ENCODE assay signal across 12 cellular contexts in genomic region chr1:182330303-182330702, GRCh38.
A peak's percentile ranks its signal among the peaks of the same experiment; 100 is the strongest.
DNase-seq lines count a peak whose midpoint lies in the region; ATAC-seq and TF ChIP-seq lines count a peak whose summit lies in the region.
"Had no signal": no experiment of that assay in that cellular context is flagged by ENCODE, and none has a peak within 500 bp of the region (broad histone marks: within the 10 kb centered on the region; RNA-seq: fewer than 3 reads in every experiment).

No MANE protein-coding gene starts in this region.

- intact Hi-C loops in lower lobe of right lung (cut with DNase I) = no loop called here

- TF ChIP-seq CTCF in RWPE2 (IDR thresholded peaks at IDR 0.05; ENCODE audit: poor library complexity, severe bottlenecking) = no peak
- TF ChIP-seq CTCF in right atrium auricular region (IDR thresholded peaks at IDR 0.05) = no peak
- no peak for TF ChIP-seq CTCF in lower lobe of right lung (IDR thresholded peaks at IDR 0.05)

- H3K4me1 ChIP-seq in RWPE2 (ENCODE audit: insufficient read depth, poor library complexity, severe bottlenecking) (no peaks in the 10 kb centered on the region), right atrium auricular region (no peaks in the 10 kb centered on the region), lower lobe of right lung (no peaks in the 10 kb centered on the region)
- H3K4me1 ChIP-seq: ascending aorta had no signal

- ATAC-seq in RWPE2 (ENCODE audit: low read depth) (peak; percentile 61), lower lobe of right lung (no peak), HG03520 (IDR thresholded peaks at IDR 0.05; ENCODE audit: unreplicated experiment) (no peak), HG03565 (IDR thresholded peaks at IDR 0.05; ENCODE audit: unreplicated experiment) (no peak), HG03469 (IDR thresholded peaks at IDR 0.05; ENCODE audit: unreplicated experiment) (no peak)
- ATAC-seq: naive thymus-derived CD8-positive, alpha-beta T cell had no signal

- H3K36me3 ChIP-seq in RWPE2 (ENCODE audit: low read depth) (no peaks in the 10 kb centered on the region), right atrium auricular region (no peaks in the 10 kb centered on the region), lower lobe of right lung (no peaks in the 10 kb centered on the region)
- H3K36me3 ChIP-seq: ascending aorta, HAP-1 had no signal

- H3K27ac ChIP-seq in RWPE2 (ENCODE audit: poor library complexity, severe bottlenecking) = no peak overlapping the region
- no peak overlapping the region for H3K27ac ChIP-seq in right atrium auricular region
- H3K27ac ChIP-seq in lower lobe of right lung = no peak overlapping the region
- H3K27ac ChIP-seq: ascending aorta had no signal

- DNase-seq in AG08395 (ENCODE audit: low spot score) = peak; percentile 18
- peak; percentile 26 for DNase-seq in DMS79 treated with DMSO at 0.1 percent for 48 hours (lab: John Stamatoyannopoulos, UW)
- no peak for DNase-seq in RWPE2 (ENCODE audit: low spot score)
- peak; percentile 66 for DNase-seq in right atrium auricular region (ENCODE audit: low spot score)
- no peak for DNase-seq in lower lobe of right lung
- DNase-seq: IMR-90; naive thymus-derived CD8-positive, alpha-beta T cell had no signal

- H3K27me3 ChIP-seq in RWPE2 (ENCODE audit: insufficient read depth, poor library complexity, severe bottlenecking) (no peaks in the 10 kb centered on the region), right atrium auricular region (no peaks in the 10 kb centered on the region), lower lobe of right lung (ENCODE audit: low read depth) (no peaks in the 10 kb centered on the region)
- H3K27me3 ChIP-seq: ascending aorta had no signal

- no peaks in the 10 kb centered on the region for H3K9me3 ChIP-seq in RWPE2 (ENCODE audit: severe bottlenecking)
- H3K9me3 ChIP-seq in right atrium auricular region = no peaks in the 10 kb centered on the region
- H3K9me3 ChIP-seq in lower lobe of right lung = no peaks in the 10 kb centered on the region
- H3K9me3 ChIP-seq: ascending aorta, HAP-1 had no signal

- H3K4me3 ChIP-seq in RWPE2 (ENCODE audit: severe bottlenecking) (no peak overlapping the region), right atrium auricular region (no peak overlapping the region), lower lobe of right lung (no peak overlapping the region)
- H3K4me3 ChIP-seq: ascending aorta, HAP-1 had no signal

Comparison
In these comparisons a context has a peak if more than half of its experiments do, and no peak if none do; other contexts are left out.
1. DNase-seq: peak in AG08395 (single experiment), DMS79 treated with DMSO at 0.1 percent for 48 hours (single experiment) and right atrium auricular region (single experiment); none in RWPE2 (single experiment) and lower lobe of right lung (single experiment).